20 cellular contexts compared by ENCODE assay signal in genomic region chr9:407255-407654, GRCh38.
DNase-seq lines count a peak whose midpoint lies in the region; ATAC-seq, FAIRE-seq and TF ChIP-seq lines count a peak whose summit lies in the region.
"Had no signal": no experiment of that assay in that cellular context is flagged by ENCODE, and none has a peak within 500 bp of the region (broad histone marks: within the 10 kb centered on the region; RNA-seq: fewer than 3 reads in every experiment).

No MANE protein-coding gene starts in this region.

- no peak overlapping the region for H3K4me3 Mint-ChIP-seq in activated naive CD8-positive, alpha-beta T cell
- no peak overlapping the region for H3K4me3 Mint-ChIP-seq in activated naive CD8-positive, alpha-beta T cell treated with anti-CD3 and anti-CD28 coated beads, Interleukin-2, amount 50 U/mL, for 24 hours
- H3K4me3 Mint-ChIP-seq in activated T-helper 17 cell treated with anti-CD3 and anti-CD28 coated beads, Interleukin-2, amount 50 U/mL, for 72 hours, result no peak overlapping the region
- H3K4me3 Mint-ChIP-seq: neural crest cell, WTC11 had no signal

- dilution Hi-C loops in keratinocyte (cut with MboI; ENCODE audit: extremely low pct_ligation_motif_present, low sequenced_read_pairs), result no loop called here

- H3K9ac ChIP-seq in keratinocyte (ENCODE audit: control insufficient read depth, extremely low read depth, insufficient read depth, low read length), result no peak overlapping the region

- peak overlapping the region; percentile 58 for H3K27ac Mint-ChIP-seq in activated naive CD8-positive, alpha-beta T cell
- H3K27ac Mint-ChIP-seq in activated naive CD8-positive, alpha-beta T cell treated with anti-CD3 and anti-CD28 coated beads, Interleukin-2, amount 50 U/mL, for 24 hours, result no peak overlapping the region
- H3K27ac Mint-ChIP-seq in activated T-helper 17 cell treated with anti-CD3 and anti-CD28 coated beads, Interleukin-2, amount 50 U/mL, for 72 hours, result no peak overlapping the region
- H3K27ac Mint-ChIP-seq: WTC11 had no signal

- no peak for DNase-seq in activated naive CD8-positive, alpha-beta T cell treated with anti-CD3 and anti-CD28 coated beads, Interleukin-2, amount 50 U/mL, for 24 hours
- no peak for DNase-seq in dorsolateral prefrontal cortex
- no peak for DNase-seq in keratinocyte (ENCODE audit: low read depth, low spot score)
- peak in 1 of 2 donors; percentile 30 for DNase-seq in uterus
- no peak for DNase-seq in upper lobe of right lung
- DNase-seq: activated naive CD4-positive, alpha-beta T cell treated with anti-CD3 and anti-CD28 coated beads, Interleukin-2, amount 50 U/mL, for 16 hours; Calu3; central memory CD4-positive, alpha-beta T cell; NCI-H1105; NCI-H510A; PC-9; stimulated activated naive CD4-positive, alpha-beta T cell treated with Interleukin-2 at 50 U/mL for 16 hours; SW 1271 had no signal

- ATAC-seq in activated naive CD8-positive, alpha-beta T cell treated with anti-CD3 and anti-CD28 coated beads, Interleukin-2, amount 50 U/mL, for 24 hours, result no peak
- ATAC-seq in HG03108 (IDR thresholded peaks at IDR 0.05; ENCODE audit: unreplicated experiment) (no peak), upper lobe of right lung (no peak)
- ATAC-seq in activated T-helper 17 cell treated with anti-CD3 and anti-CD28 coated beads, Interleukin-2, amount 50 U/mL, for 72 hours (replicated peaks), result no peak
- ATAC-seq: WTC11 had no signal

- no peak overlapping the region for H3K27ac ChIP-seq in dorsolateral prefrontal cortex
- no peak overlapping the region for H3K27ac ChIP-seq in keratinocyte (ENCODE audit: control insufficient read depth, insufficient read depth, low read length)
- no peak overlapping the region for H3K27ac ChIP-seq in uterus
- H3K27ac ChIP-seq in upper lobe of right lung, result no peak overlapping the region
- H3K27ac ChIP-seq: PC-9, vagina had no signal

- H3K4me2 ChIP-seq in keratinocyte (ENCODE audit: control insufficient read depth, extremely low read depth, insufficient read depth, low read depth, low read length), result no peak overlapping the region
- H3K4me2 ChIP-seq: PC-9 had no signal

- TF ChIP-seq POLR2A in uterus (IDR thresholded peaks at IDR 0.05), result no peak

- H3K4me3 ChIP-seq in dorsolateral prefrontal cortex (no peak overlapping the region), keratinocyte (ENCODE audit: control insufficient read depth in 2 of 3, extremely low read depth in 1 of 3, insufficient read depth in 2 of 3, low read depth in 1 of 3, low read length in 3 of 3) (no peak overlapping the region), uterus (no peak overlapping the region), upper lobe of right lung (no peak overlapping the region)
- H3K4me3 ChIP-seq: PC-9, vagina had no signal

- no peaks in the 10 kb centered on the region for H3K79me2 ChIP-seq in keratinocyte (ENCODE audit: control insufficient read depth, insufficient read depth, low read length)

- H3K9me3 ChIP-seq in keratinocyte (ENCODE audit: control insufficient read depth, low read depth, low read length), result no peaks in the 10 kb centered on the region
- no peaks in the 10 kb centered on the region for H3K9me3 ChIP-seq in uterus
- H3K9me3 ChIP-seq in upper lobe of right lung, result no peaks in the 10 kb centered on the region
- H3K9me3 ChIP-seq: vagina had no signal

- no peaks in the 10 kb centered on the region for H3K9me3 Mint-ChIP-seq in activated naive CD8-positive, alpha-beta T cell (ENCODE audit: low read depth)
- H3K9me3 Mint-ChIP-seq in activated naive CD8-positive, alpha-beta T cell treated with anti-CD3 and anti-CD28 coated beads, Interleukin-2, amount 50 U/mL, for 24 hours, result no peaks in the 10 kb centered on the region
- H3K9me3 Mint-ChIP-seq in activated T-helper 17 cell treated with anti-CD3 and anti-CD28 coated beads, Interleukin-2, amount 50 U/mL, for 72 hours, result no peaks in the 10 kb centered on the region
- H3K9me3 Mint-ChIP-seq: neural crest cell had no signal

- H3K4me1 ChIP-seq in keratinocyte (ENCODE audit: control insufficient read depth, extremely low read depth, insufficient read depth, low read length), result no peaks in the 10 kb centered on the region
- H3K4me1 ChIP-seq in uterus, result no peaks in the 10 kb centered on the region
- no peaks in the 10 kb centered on the region for H3K4me1 ChIP-seq in upper lobe of right lung
- H3K4me1 ChIP-seq: vagina had no signal

- no peaks in the 10 kb centered on the region for H3K9me1 ChIP-seq in keratinocyte (ENCODE audit: control insufficient read depth, extremely low read depth, insufficient read depth, low read length)

- peaks cover 29% of the 10 kb centered on the region for H3K36me3 Mint-ChIP-seq in activated naive CD8-positive, alpha-beta T cell
- peaks cover 70% of the 10 kb centered on the region for H3K36me3 Mint-ChIP-seq in activated naive CD8-positive, alpha-beta T cell treated with anti-CD3 and anti-CD28 coated beads, Interleukin-2, amount 50 U/mL, for 24 hours (ENCODE audit: low read depth)
- H3K36me3 Mint-ChIP-seq in activated T-helper 17 cell treated with anti-CD3 and anti-CD28 coated beads, Interleukin-2, amount 50 U/mL, for 72 hours (ENCODE audit: low read depth), result peaks cover 97% of the 10 kb centered on the region
- H3K36me3 Mint-ChIP-seq: WTC11 had no signal

- H3K27me3 Mint-ChIP-seq in activated naive CD8-positive, alpha-beta T cell, result no peaks in the 10 kb centered on the region
- H3K27me3 Mint-ChIP-seq in activated naive CD8-positive, alpha-beta T cell treated with anti-CD3 and anti-CD28 coated beads, Interleukin-2, amount 50 U/mL, for 24 hours, result no peaks in the 10 kb centered on the region
- no peaks in the 10 kb centered on the region for H3K27me3 Mint-ChIP-seq in activated T-helper 17 cell treated with anti-CD3 and anti-CD28 coated beads, Interleukin-2, amount 50 U/mL, for 72 hours

- peaks cover 0 to 3% (median 0%) of the 10 kb centered on the region in 45 donors for H3K27me3 ChIP-seq in dorsolateral prefrontal cortex
- no peaks in the 10 kb centered on the region for H3K27me3 ChIP-seq in keratinocyte (ENCODE audit: control insufficient read depth, extremely low read depth, insufficient read depth, low read length)
- no peaks in the 10 kb centered on the region for H3K27me3 ChIP-seq in uterus
- no peaks in the 10 kb centered on the region for H3K27me3 ChIP-seq in upper lobe of right lung
- H3K27me3 ChIP-seq: vagina had no signal

- FAIRE-seq in keratinocyte (lab: Jason Lieb, UNC), result no peak
- FAIRE-seq: endothelial cell of umbilical vein had no signal

- no peaks in the 10 kb centered on the region for H3K4me1 Mint-ChIP-seq in activated naive CD8-positive, alpha-beta T cell (ENCODE audit: low read depth)
- H3K4me1 Mint-ChIP-seq in activated naive CD8-positive, alpha-beta T cell treated with anti-CD3 and anti-CD28 coated beads, Interleukin-2, amount 50 U/mL, for 24 hours, result no peaks in the 10 kb centered on the region
- no peaks in the 10 kb centered on the region for H3K4me1 Mint-ChIP-seq in activated T-helper 17 cell treated with anti-CD3 and anti-CD28 coated beads, Interleukin-2, amount 50 U/mL, for 72 hours
- H3K4me1 Mint-ChIP-seq: neural crest cell had no signal

- H2AFZ ChIP-seq in keratinocyte (ENCODE audit: control insufficient read depth, low read length), result no peak overlapping the region
- H2AFZ ChIP-seq: PC-9 had no signal

- no peaks in the 10 kb centered on the region for H4K20me1 ChIP-seq in keratinocyte (ENCODE audit: control insufficient read depth, extremely low read depth, insufficient read depth, low read length)

- intact Hi-C loops in dorsolateral prefrontal cortex (cut with DNase I), result loop anchor here in 1 of 2 donors (5.0 to 10.0 kb wide), 3 partner anchors 140 to 398 kb away; no protein-coding TSS in a partner anchor
- intact Hi-C loops in uterus (cut with DNase I; ENCODE audit: low total_unique reads), result no loop called here
- intact Hi-C loops in upper lobe of right lung (cut with DNase I), result no loop called here

- TF ChIP-seq CTCF in dorsolateral prefrontal cortex (IDR thresholded peaks at IDR 0.05 in 54 of 56, conservative IDR thresholded peaks at IDR 0.05 in 2 of 56; ENCODE audit: low read depth in 1 of 56, partially characterized antibody in 56 of 56), result peak in 42 of 56 donors; percentile 11 to 73 (median 35)
- peak in 2 of 3 experiments; percentile 13 to 50 for TF ChIP-seq CTCF in keratinocyte (optimal IDR thresholded peaks at IDR 0.05 in 1 of 3, IDR thresholded peaks at IDR 0.05 in 1 of 3, conservative IDR thresholded peaks at IDR 0.05 in 1 of 3; ENCODE audit: extremely low read depth in 1 of 3, insufficient read depth in 2 of 3, low read length in 3 of 3)
- peak; percentile 30 to 46 (median 38) for TF ChIP-seq CTCF in uterus (IDR thresholded peaks at IDR 0.05)
- no peak for TF ChIP-seq CTCF in upper lobe of right lung (IDR thresholded peaks at IDR 0.05)

- H3K36me3 ChIP-seq in keratinocyte (ENCODE audit: control insufficient read depth in 2 of 2, extremely low read depth in 1 of 2, insufficient read depth in 2 of 2, low read length in 2 of 2), result no peaks in the 10 kb centered on the region
- no peaks in the 10 kb centered on the region for H3K36me3 ChIP-seq in uterus
- H3K36me3 ChIP-seq in upper lobe of right lung, result peaks cover 45% of the 10 kb centered on the region
